22 cellular contexts compared by ENCODE assay signal in genomic region chr5:33339413-33339812, GRCh38.
DNase-seq lines count a peak whose midpoint lies in the region; ATAC-seq, FAIRE-seq and TF ChIP-seq lines count a peak whose summit lies in the region.
"Had no signal": no experiment of that assay in that cellular context is flagged by ENCODE, and none has a peak within 500 bp of the region (broad histone marks: within the 10 kb centered on the region; RNA-seq: fewer than 3 reads in every experiment).

No MANE protein-coding gene starts in this region.

- H3K18ac ChIP-seq in H1 (ENCODE audit: extremely low read depth, low read length), result peak overlapping the region; percentile 32; the same call in 1 of the 2 replicates

- peaks cover 2% of the 10 kb centered on the region for H3K27me3 Mint-ChIP-seq in activated naive CD4-positive, alpha-beta T cell treated with anti-CD3 and anti-CD28 coated beads, Interleukin-2, amount 50 U/mL, for 24 hours
- H3K27me3 Mint-ChIP-seq in activated naive CD4-positive, alpha-beta T cell treated with anti-CD3 and anti-CD28 coated beads, Interleukin-2, amount 10 ng/mL, durations not matched to agents 7 days and 5 days, result no peaks in the 10 kb centered on the region
- H3K27me3 Mint-ChIP-seq in neural progenitor cell (ENCODE audit: insufficient read depth, low read depth), result no peaks in the 10 kb centered on the region
- H3K27me3 Mint-ChIP-seq in T-helper 17 cell, result no peaks in the 10 kb centered on the region
- H3K27me3 Mint-ChIP-seq: CD4-positive, alpha-beta memory T cell had no signal

- H4K91ac ChIP-seq in H1 (replicated peaks; ENCODE audit: insufficient read length, low read length), result no peak overlapping the region

- POLR2A ChIA-PET in H1 (lab: Charles Lee; ENCODE audit: partially characterized antibody), result no interaction called here

- H2BK5ac ChIP-seq in H1 (ENCODE audit: low read depth, low read length), result no peak overlapping the region

- no peak overlapping the region for H4K8ac ChIP-seq in H1 (ENCODE audit: extremely low read depth, insufficient read depth, low read length)

- H2AFZ ChIP-seq in Loucy (ENCODE audit: low read length), result 0 out of 2 replicates have a peak overlapping the region, but pooled peaks have one; percentile 10
- H2AFZ ChIP-seq in H1 (ENCODE audit: low read length), result no peak overlapping the region; the same call in 1 of the 2 replicates
- peak overlapping the region; percentile 90 for H2AFZ ChIP-seq in neural progenitor cell (replicated peaks)

- H3K36me3 ChIP-seq in Loucy (ENCODE audit: insufficient read depth, low read length) (no peaks in the 10 kb centered on the region), H1 (ENCODE audit: control insufficient read depth in 2 of 4, insufficient read depth in 4 of 4, low read length in 3 of 4) (no peaks in the 10 kb centered on the region), neural progenitor cell (no peaks in the 10 kb centered on the region), upper lobe of right lung (no peaks in the 10 kb centered on the region)
- H3K36me3 ChIP-seq: BLaER1 treated with 17β-estradiol and CSF1 and Interleukin-3, amounts not matched to agents 10 nM and 100 nM had no signal

- H3K27ac Mint-ChIP-seq in activated naive CD4-positive, alpha-beta T cell treated with anti-CD3 and anti-CD28 coated beads, Interleukin-2, amount 50 U/mL, for 24 hours, result peak overlapping the region; percentile 56
- no peak overlapping the region for H3K27ac Mint-ChIP-seq in activated naive CD4-positive, alpha-beta T cell treated with anti-CD3 and anti-CD28 coated beads, Interleukin-2, amount 10 ng/mL, durations not matched to agents 7 days and 5 days
- H3K27ac Mint-ChIP-seq in neural progenitor cell (peak overlapping the region; percentile 7), T-helper 17 cell (no peak overlapping the region)
- H3K27ac Mint-ChIP-seq: CD4-positive, alpha-beta memory T cell had no signal

- H3K4me3 ChIP-seq in Loucy (ENCODE audit: low read length, poor library complexity, severe bottlenecking) (no peak overlapping the region), H1 (ENCODE audit: extremely low read depth in 1 of 4, insufficient read depth in 2 of 4, low read depth in 3 of 4, low read length in 4 of 4) (peak overlapping the region in 1 of 4 experiments; percentile 11; a peak in 1 of 8 replicates), neural progenitor cell (no peak overlapping the region), upper lobe of right lung (no peak overlapping the region)
- H3K4me3 ChIP-seq: BLaER1 treated with 17β-estradiol and CSF1 and Interleukin-3, amounts not matched to agents 10 nM and 100 nM had no signal

- FAIRE-seq in H1 (lab: Jason Lieb, UNC), result peak; percentile 73
- FAIRE-seq: GM19239, HTR-8/SVneo, RCC 7860 had no signal

- H2BK15ac ChIP-seq in H1 (ENCODE audit: low read length), result no peak overlapping the region

- H3K9me2 ChIP-seq in Loucy (replicated peaks; ENCODE audit: low read depth, low read length), result no peaks in the 10 kb centered on the region

- H3K56ac ChIP-seq in H1 (replicated peaks; ENCODE audit: insufficient read length, low read depth, low read length), result no peak overlapping the region

- no peaks in the 10 kb centered on the region for H3K4me1 ChIP-seq in Loucy (ENCODE audit: insufficient read depth, low read length, poor library complexity, severe bottlenecking)
- peaks cover 0 to 5% (median under 1%) of the 10 kb centered on the region in 4 experiments; a peak in 2 of 7 replicates for H3K4me1 ChIP-seq in H1 (replicated peaks in 1 of 4; ENCODE audit: control insufficient read depth in 3 of 4, insufficient read depth in 4 of 4, low read length in 3 of 4)
- peaks cover 23% of the 10 kb centered on the region for H3K4me1 ChIP-seq in neural progenitor cell
- H3K4me1 ChIP-seq in upper lobe of right lung, result peaks cover 9% of the 10 kb centered on the region

- no peak overlapping the region for H3K4me3 Mint-ChIP-seq in activated naive CD4-positive, alpha-beta T cell treated with anti-CD3 and anti-CD28 coated beads, Interleukin-2, amount 50 U/mL, for 24 hours
- no peak overlapping the region for H3K4me3 Mint-ChIP-seq in activated naive CD4-positive, alpha-beta T cell treated with anti-CD3 and anti-CD28 coated beads, Interleukin-2, amount 10 ng/mL, durations not matched to agents 7 days and 5 days
- H3K4me3 Mint-ChIP-seq in neural progenitor cell (no peak overlapping the region), T-helper 17 cell (no peak overlapping the region)
- H3K4me3 Mint-ChIP-seq: CD4-positive, alpha-beta memory T cell had no signal

- ATAC-seq in T-helper 17 cell, result no peak
- no peak for ATAC-seq in GM21576 (IDR thresholded peaks at IDR 0.05; ENCODE audit: unreplicated experiment)
- ATAC-seq in upper lobe of right lung, result no peak
- ATAC-seq: Right ventricle myocardium inferior had no signal

- H3K9ac ChIP-seq in Loucy (ENCODE audit: low read depth, low read length, poor library complexity, severe bottlenecking), result no peak overlapping the region
- H3K9ac ChIP-seq in H1 (replicated peaks in 1 of 4; ENCODE audit: extremely low read depth in 1 of 4, low read depth in 3 of 4, low read length in 3 of 4), result no peak overlapping the region
- no peak overlapping the region for H3K9ac ChIP-seq in neural progenitor cell
- H3K9ac ChIP-seq: BLaER1 treated with 17β-estradiol and CSF1 and Interleukin-3, amounts not matched to agents 10 nM and 100 nM had no signal

- TF ChIP-seq CTCF in Loucy (conservative IDR thresholded peaks at IDR 0.05; ENCODE audit: low read length) (no peak), H1 (IDR thresholded peaks at IDR 0.05; ENCODE audit: control extremely low read depth in 1 of 3, insufficient read depth in 1 of 3, low read depth in 1 of 3, low read length in 3 of 3) (no peak), neural progenitor cell (IDR thresholded peaks at IDR 0.05) (no peak), upper lobe of right lung (IDR thresholded peaks at IDR 0.05) (no peak)

- H3K9me3 ChIP-seq in Loucy (ENCODE audit: insufficient read depth, low read depth, low read length) (no peaks in the 10 kb centered on the region), H1 (ENCODE audit: insufficient read depth in 2 of 2, low read depth in 1 of 2, low read length in 1 of 2) (no peaks in the 10 kb centered on the region), neural progenitor cell (ENCODE audit: low read depth) (no peaks in the 10 kb centered on the region), T-helper 17 cell (ENCODE audit: control insufficient read depth, low read length, poor library complexity, severe bottlenecking) (peaks cover 4% of the 10 kb centered on the region), upper lobe of right lung (no peaks in the 10 kb centered on the region)
- H3K9me3 ChIP-seq: BLaER1 treated with 17β-estradiol and CSF1 and Interleukin-3, amounts not matched to agents 10 nM and 100 nM had no signal

- no peak overlapping the region for H2BK20ac ChIP-seq in H1 (ENCODE audit: low read length)

- H3K23me2 ChIP-seq in H1 (ENCODE audit: low read depth, low read length), result no peaks in the 10 kb centered on the region

- no peak for TF ChIP-seq POLR2A in H1 (IDR thresholded peaks at IDR 0.05; ENCODE audit: control extremely low read depth in 1 of 2, low read depth in 2 of 2, low read length in 2 of 2)

- H4K20me1 ChIP-seq in Loucy (ENCODE audit: insufficient read depth, low read length, poor library complexity, severe bottlenecking) (no peaks in the 10 kb centered on the region), H1 (replicated peaks in 1 of 2; ENCODE audit: control insufficient read depth in 1 of 2, insufficient read depth in 2 of 2, low read length in 2 of 2) (no peaks in the 10 kb centered on the region), neural progenitor cell (ENCODE audit: low read depth) (no peaks in the 10 kb centered on the region)
- H4K20me1 ChIP-seq: BLaER1 treated with 17β-estradiol and CSF1 and Interleukin-3, amounts not matched to agents 10 nM and 100 nM had no signal

- no peak overlapping the region for H4K5ac ChIP-seq in H1 (ENCODE audit: insufficient read length, low read depth, low read length)

- H3K79me2 ChIP-seq in Loucy (ENCODE audit: insufficient read depth, low read length) (no peaks in the 10 kb centered on the region), H1 (ENCODE audit: control insufficient read depth in 1 of 2, insufficient read depth in 2 of 2, low read length in 2 of 2) (no peaks in the 10 kb centered on the region), neural progenitor cell (ENCODE audit: low read depth) (no peaks in the 10 kb centered on the region)

- no peaks in the 10 kb centered on the region for H3F3A ChIP-seq in Loucy (ENCODE audit: low read depth)
- H3F3A ChIP-seq in neural progenitor cell (ENCODE audit: low read depth), result peaks cover 21% of the 10 kb centered on the region

- H2BK12ac ChIP-seq in H1 (ENCODE audit: low read depth, low read length), result no peak overlapping the region

- no peak overlapping the region for H3K4ac ChIP-seq in H1 (replicated peaks; ENCODE audit: insufficient read length, low read depth, low read length)

- H3K4me2 ChIP-seq in Loucy (ENCODE audit: low read depth, low read length, poor library complexity, severe bottlenecking), result no peak overlapping the region
- H3K4me2 ChIP-seq in H1 (ENCODE audit: insufficient read depth in 1 of 2, low read depth in 2 of 2, low read length in 2 of 2), result peak overlapping the region; percentile 28 to 47; a peak in 3 of 4 replicates
- peak overlapping the region; percentile 61 for H3K4me2 ChIP-seq in neural progenitor cell

- TF ChIP-seq RAD21 in H1 (IDR thresholded peaks at IDR 0.05 in 1 of 2, conservative IDR thresholded peaks at IDR 0.05 in 1 of 2; ENCODE audit: low read depth in 2 of 2, low read length in 2 of 2), result no peak

- intact Hi-C loops in upper lobe of right lung (cut with DNase I), result no loop called here

- H3K27ac ChIP-seq in H1 (ENCODE audit: low read depth, low read length), result no peak overlapping the region
- peak overlapping the region; percentile 72 for H3K27ac ChIP-seq in neural progenitor cell
- no peak overlapping the region for H3K27ac ChIP-seq in upper lobe of right lung
- H3K27ac ChIP-seq: BLaER1 treated with 17β-estradiol and CSF1 and Interleukin-3, amounts not matched to agents 10 nM and 100 nM had no signal

- no peaks in the 10 kb centered on the region for H3K9me3 Mint-ChIP-seq in activated naive CD4-positive, alpha-beta T cell treated with anti-CD3 and anti-CD28 coated beads, Interleukin-2, amount 50 U/mL, for 24 hours
- H3K9me3 Mint-ChIP-seq in activated naive CD4-positive, alpha-beta T cell treated with anti-CD3 and anti-CD28 coated beads, Interleukin-2, amount 10 ng/mL, durations not matched to agents 7 days and 5 days, result no peaks in the 10 kb centered on the region
- no peaks in the 10 kb centered on the region for H3K9me3 Mint-ChIP-seq in neural progenitor cell

- H3K79me1 ChIP-seq in H1 (ENCODE audit: low read depth, low read length), result no peaks in the 10 kb centered on the region

- H3K27me3 ChIP-seq in Loucy (ENCODE audit: insufficient read depth, low read length, poor library complexity, severe bottlenecking) (no peaks in the 10 kb centered on the region), H1 (replicated peaks in 1 of 4; ENCODE audit: control insufficient read depth in 3 of 4, extremely low read depth in 1 of 4, insufficient read depth in 3 of 4, low read length in 3 of 4) (no peaks in the 10 kb centered on the region), neural progenitor cell (no peaks in the 10 kb centered on the region), upper lobe of right lung (no peaks in the 10 kb centered on the region)
- H3K27me3 ChIP-seq: BLaER1 treated with 17β-estradiol and CSF1 and Interleukin-3, amounts not matched to agents 10 nM and 100 nM had no signal

- DNase-seq in activated naive CD4-positive, alpha-beta T cell treated with anti-CD3 and anti-CD28 coated beads, Interleukin-2, amount 10 ng/mL, durations not matched to agents 7 days and 5 days, result no peak
- no peak for DNase-seq in H1 (ENCODE audit: low read depth in 1 of 2, low spot score in 2 of 2)
- peak; percentile 5 for DNase-seq in neural progenitor cell (ENCODE audit: low spot score)
- no peak for DNase-seq in T-helper 17 cell
- DNase-seq in upper lobe of right lung, result no peak
- DNase-seq: 8988T; CD4-positive, alpha-beta memory T cell; NCI-H1092 treated with DMSO at 0.1 percent for 48 hours; NCI-H1436 treated with DMSO at 0.1 percent for 48 hours; NCI-H2029 treated with DMSO at 0.1 percent for 48 hours; NCI-H226; NCI-H510A treated with DMSO at 0.1 percent for 48 hours; NCI-H748 treated with DMSO at 0.1 percent for 48 hours; SW 1271 had no signal

- no peaks in the 10 kb centered on the region for H3K4me1 Mint-ChIP-seq in activated naive CD4-positive, alpha-beta T cell treated with anti-CD3 and anti-CD28 coated beads, Interleukin-2, amount 50 U/mL, for 24 hours
- H3K4me1 Mint-ChIP-seq in activated naive CD4-positive, alpha-beta T cell treated with anti-CD3 and anti-CD28 coated beads, Interleukin-2, amount 10 ng/mL, durations not matched to agents 7 days and 5 days, result no peaks in the 10 kb centered on the region
- H3K4me1 Mint-ChIP-seq in neural progenitor cell, result peaks cover 15% of the 10 kb centered on the region
- H3K4me1 Mint-ChIP-seq in T-helper 17 cell, result no peaks in the 10 kb centered on the region
- H3K4me1 Mint-ChIP-seq: CD4-positive, alpha-beta memory T cell had no signal

- H2BK120ac ChIP-seq in H1 (replicated peaks; ENCODE audit: low read depth, low read length), result no peak overlapping the region

- no peak overlapping the region for H3K23ac ChIP-seq in H1 (ENCODE audit: insufficient read length)

- no peak for TF ChIP-seq EP300 in H1 (IDR thresholded peaks at IDR 0.05; ENCODE audit: borderline replicate concordance in 1 of 2, low read depth in 2 of 2, low read length in 2 of 2)

- no peaks in the 10 kb centered on the region for H3K36me3 Mint-ChIP-seq in activated naive CD4-positive, alpha-beta T cell treated with anti-CD3 and anti-CD28 coated beads, Interleukin-2, amount 50 U/mL, for 24 hours
- H3K36me3 Mint-ChIP-seq in activated naive CD4-positive, alpha-beta T cell treated with anti-CD3 and anti-CD28 coated beads, Interleukin-2, amount 10 ng/mL, durations not matched to agents 7 days and 5 days, result no peaks in the 10 kb centered on the region
- no peaks in the 10 kb centered on the region for H3K36me3 Mint-ChIP-seq in neural progenitor cell
- no peaks in the 10 kb centered on the region for H3K36me3 Mint-ChIP-seq in T-helper 17 cell (ENCODE audit: low read depth)
- H3K36me3 Mint-ChIP-seq: CD4-positive, alpha-beta memory T cell had no signal

- H3K14ac ChIP-seq in H1 (ENCODE audit: insufficient read length), result no peak overlapping the region

- no peak overlapping the region for H2AK5ac ChIP-seq in H1 (ENCODE audit: low read depth, low read length)

- CTCF ChIA-PET in activated naive CD4-positive, alpha-beta T cell treated with anti-CD3 and anti-CD28 coated beads, Interleukin-2, amount 10 ng/mL, durations not matched to agents 7 days and 5 days (lab: Charles Lee), result no interaction called here
- CTCF ChIA-PET in H1 (lab: Charles Lee; ENCODE audit: partially characterized antibody), result interaction anchor here (1.0 to 1.5 kb wide), 2 partner anchors 20 to 159 kb away, joined by 3 read pairs; no protein-coding TSS in a partner anchor

Comparison
In these comparisons a context has a peak if more than half of its experiments do, and no peak if none do; other contexts are left out.
1. H3K27ac Mint-ChIP-seq: peak in activated naive CD4-positive, alpha-beta T cell treated with anti-CD3 and anti-CD28 coated beads, Interleukin-2, amount 50 U/mL, for 24 hours (single experiment) and neural progenitor cell (single experiment); none in activated naive CD4-positive, alpha-beta T cell treated with anti-CD3 and anti-CD28 coated beads, Interleukin-2, amount 10 ng/mL, durations not matched to agents 7 days and 5 days (single experiment) and T-helper 17 cell (single experiment).